21 cellular contexts compared by ENCODE assay signal in the genomic region with DNA sequence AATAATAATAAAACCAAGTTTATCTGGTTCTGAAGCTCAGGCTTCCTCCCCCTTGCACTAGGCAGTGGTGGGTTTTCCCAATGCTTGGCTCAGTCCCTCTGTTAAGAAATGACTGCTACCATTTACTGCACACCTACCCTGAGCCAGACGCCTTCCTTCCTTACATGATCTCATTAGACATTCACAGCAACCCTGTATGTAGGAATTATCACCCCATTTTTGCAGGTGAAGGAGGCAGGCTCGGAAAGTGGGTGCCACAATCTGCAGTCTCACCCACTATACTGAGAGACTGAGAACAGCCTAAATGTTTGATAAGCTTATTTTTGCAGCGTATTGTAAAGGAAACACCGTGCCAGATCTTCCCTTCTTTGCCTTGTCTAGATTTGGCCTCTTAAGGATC. TPM values are rescaled to one million over a fixed set of nuclear protein-coding genes. Genes with fewer than 3 reads are reported as not detected.
A peak's percentile ranks its signal among the peaks of the same experiment; 100 is the strongest.
DNase-seq lines count a peak whose midpoint lies in the region; ATAC-seq and TF ChIP-seq lines count a peak whose summit lies in the region.
"Had no signal": no experiment of that assay in that cellular context is flagged by ENCODE, and none has a peak within 500 bp of the region (broad histone marks: within the 10 kb centered on the region; RNA-seq: fewer than 3 reads in every experiment).

No MANE protein-coding gene starts in this region.

- H3K4me3 ChIP-seq in GM23338 (peak overlapping the region; percentile 58; the same call in 1 of the 2 replicates), neural progenitor cell (no peak overlapping the region)
- H3K4me3 ChIP-seq: BLaER1 had no signal

- peak overlapping the region; percentile 87 for H3K4me2 ChIP-seq in GM23338
- H3K4me2 ChIP-seq in neural progenitor cell: no peak overlapping the region
- H3K4me2 ChIP-seq: BLaER1 had no signal

- H3K4me1 Mint-ChIP-seq in GM23338 (peaks cover 31% of the 10 kb centered on the region), WTC11 (peaks cover 39% of the 10 kb centered on the region), neural progenitor cell (peaks cover 6% of the 10 kb centered on the region)
- no peaks in the 10 kb centered on the region for H3K4me1 Mint-ChIP-seq in stimulated activated memory B cell treated with anti-CD40 and anti-IgM and Interleukin-4, amounts not matched to agents 10 μg/mL and 1 μg/mL and 100 μg/mL, for 72 hours
- H3K4me1 Mint-ChIP-seq: CD4-positive, alpha-beta memory T cell; CD8-positive, alpha-beta memory T cell had no signal

- TF ChIP-seq CTCF in GM23338 (conservative IDR thresholded peaks at IDR 0.05; ENCODE audit: low read depth in 2 of 2): no peak
- TF ChIP-seq CTCF in WTC11 (IDR thresholded peaks at IDR 0.05): no peak
- no peak for TF ChIP-seq CTCF in neural progenitor cell (IDR thresholded peaks at IDR 0.05)

- H3K4me3 Mint-ChIP-seq in GM23338 (peak overlapping the region; percentile 73; the same call in 1 of the 3 replicates), WTC11 (peak overlapping the region; percentile 78), neural progenitor cell (no peak overlapping the region)
- no peak overlapping the region for H3K4me3 Mint-ChIP-seq in stimulated activated memory B cell treated with anti-CD40 and anti-IgM and Interleukin-4, amounts not matched to agents 10 μg/mL and 1 μg/mL and 100 μg/mL, for 72 hours
- H3K4me3 Mint-ChIP-seq: CD4-positive, alpha-beta memory T cell; CD8-positive, alpha-beta memory T cell had no signal

- H3K79me2 ChIP-seq in GM23338 (replicated peaks; ENCODE audit: insufficient read depth) (no peaks in the 10 kb centered on the region), neural progenitor cell (ENCODE audit: low read depth) (no peaks in the 10 kb centered on the region)

- H4K20me1 ChIP-seq in GM23338 (replicated peaks; ENCODE audit: insufficient read depth): no peaks in the 10 kb centered on the region
- H4K20me1 ChIP-seq in neural progenitor cell (ENCODE audit: low read depth): no peaks in the 10 kb centered on the region
- H4K20me1 ChIP-seq: BLaER1 had no signal

- H3K9me3 Mint-ChIP-seq in GM23338 (no peaks in the 10 kb centered on the region), WTC11 (peaks cover 1% of the 10 kb centered on the region; the same call in 1 of the 2 replicates), neural progenitor cell (peaks cover 5% of the 10 kb centered on the region)
- peaks cover 21% of the 10 kb centered on the region for H3K9me3 Mint-ChIP-seq in stimulated activated memory B cell treated with anti-CD40 and anti-IgM and Interleukin-4, amounts not matched to agents 10 μg/mL and 1 μg/mL and 100 μg/mL, for 72 hours

- peaks cover 21% of the 10 kb centered on the region for H3F3A ChIP-seq in GM23338 (replicated peaks; ENCODE audit: low read depth)
- H3F3A ChIP-seq in neural progenitor cell (ENCODE audit: low read depth): peaks cover 8% of the 10 kb centered on the region

- ATAC-seq in GM23338 (no peak), WTC11 (no peak)
- no peak for ATAC-seq in stimulated activated memory B cell treated with anti-CD40 and anti-IgM and Interleukin-4, amounts not matched to agents 10 μg/mL and 1 μg/mL and 100 μg/mL, for 72 hours

- H3K27ac ChIP-seq in GM23338 (ENCODE audit: low read depth) (0 out of 2 replicates have a peak overlapping the region, but pooled peaks have one; percentile 48), neural progenitor cell (no peak overlapping the region)
- H3K27ac ChIP-seq: BLaER1 had no signal

- POLR2A ChIA-PET in WTC11 (lab: Charles Lee): interaction anchor here (0.5 to 0.7 kb wide), 3 partner anchors 15 to 932 kb away, joined by 3 read pairs; no protein-coding TSS in a partner anchor

- peaks cover 13% of the 10 kb centered on the region for H3K36me3 Mint-ChIP-seq in GM23338 (ENCODE audit: low read depth)
- H3K36me3 Mint-ChIP-seq in WTC11: peaks cover 13% of the 10 kb centered on the region
- peaks cover 22% of the 10 kb centered on the region for H3K36me3 Mint-ChIP-seq in neural progenitor cell
- peaks cover 11% of the 10 kb centered on the region for H3K36me3 Mint-ChIP-seq in stimulated activated memory B cell treated with anti-CD40 and anti-IgM and Interleukin-4, amounts not matched to agents 10 μg/mL and 1 μg/mL and 100 μg/mL, for 72 hours
- H3K36me3 Mint-ChIP-seq: CD4-positive, alpha-beta memory T cell; CD8-positive, alpha-beta memory T cell had no signal

- H3K9me2 ChIP-seq in GM23338 (ENCODE audit: insufficient read depth): no peaks in the 10 kb centered on the region

- CTCF ChIA-PET in WTC11 (lab: Charles Lee): interaction anchor here (0.7 to 5.2 kb wide), 5 partner anchors 32 to 151 kb away, joined by 3 to 43 read pairs (median 6); no protein-coding TSS in a partner anchor

- H3K4me1 ChIP-seq in GM23338 (ENCODE audit: insufficient read depth) (peaks cover 16% of the 10 kb centered on the region), neural progenitor cell (peaks cover 3% of the 10 kb centered on the region)
- H3K4me1 ChIP-seq: BE2C, BLaER1, Caco-2 had no signal

- H3K27me3 Mint-ChIP-seq in GM23338 (ENCODE audit: insufficient read depth, low read depth, poor library complexity) (peaks cover 18% of the 10 kb centered on the region), WTC11 (ENCODE audit: low read depth) (no peaks in the 10 kb centered on the region), neural progenitor cell (ENCODE audit: insufficient read depth, low read depth) (peaks cover 9% of the 10 kb centered on the region)
- H3K27me3 Mint-ChIP-seq in stimulated activated memory B cell treated with anti-CD40 and anti-IgM and Interleukin-4, amounts not matched to agents 10 μg/mL and 1 μg/mL and 100 μg/mL, for 72 hours: peaks cover 45% of the 10 kb centered on the region

- no peaks in the 10 kb centered on the region for H3K9me3 ChIP-seq in neural progenitor cell (ENCODE audit: low read depth)
- H3K9me3 ChIP-seq: BE2C, Caco-2 had no signal

- H2AFZ ChIP-seq in GM23338: no peak overlapping the region
- H2AFZ ChIP-seq in neural progenitor cell (replicated peaks): no peak overlapping the region

- no peak overlapping the region for H3K27ac Mint-ChIP-seq in GM23338
- peak overlapping the region; percentile 36; the same call in 1 of the 2 replicates for H3K27ac Mint-ChIP-seq in WTC11
- peak overlapping the region; percentile 31 for H3K27ac Mint-ChIP-seq in neural progenitor cell
- H3K27ac Mint-ChIP-seq in stimulated activated memory B cell treated with anti-CD40 and anti-IgM and Interleukin-4, amounts not matched to agents 10 μg/mL and 1 μg/mL and 100 μg/mL, for 72 hours: no peak overlapping the region
- H3K27ac Mint-ChIP-seq: CD14-positive monocyte; CD4-positive, alpha-beta memory T cell; CD4-positive, CD25-positive, alpha-beta regulatory T cell; CD8-positive, alpha-beta memory T cell had no signal

- H3K27me3 ChIP-seq in GM23338 (ENCODE audit: insufficient read depth) (no peaks in the 10 kb centered on the region), neural progenitor cell (peaks cover 19% of the 10 kb centered on the region)
- H3K27me3 ChIP-seq: BE2C, BLaER1 had no signal

- H3K36me3 ChIP-seq in GM23338 (ENCODE audit: insufficient read depth) (no peaks in the 10 kb centered on the region), neural progenitor cell (no peaks in the 10 kb centered on the region)
- H3K36me3 ChIP-seq: BE2C, BLaER1 had no signal

- DNase-seq in GM23338 (ENCODE audit: low spot score) (no peak), WTC11 (ENCODE audit: low spot score) (no peak), neural progenitor cell (ENCODE audit: low spot score) (no peak), putamen (ENCODE audit: low spot score) (peak; percentile 54), COLO829 (ENCODE audit: low spot score) (no peak), NCI-H69 (lab: John Stamatoyannopoulos, UW) (no peak)
- DNase-seq: 8988T; ACHN; BE2C; C1 segment of cervical spinal cord; Caco-2; Calu3; CD4-positive, alpha-beta memory T cell; CD4-positive, CD25-positive, alpha-beta regulatory T cell; CD8-positive, alpha-beta memory T cell; DMS79 treated with DMSO at 0.1 percent for 48 hours; GF-D8 had no signal

- no peak overlapping the region for H3K9ac ChIP-seq in neural progenitor cell
- H3K9ac ChIP-seq: BLaER1 had no signal

TF ChIP-seq in GM23338, 12 proteins besides CTCF, POLR2A, EP300 and RAD21:
- TF ChIP-seq NANOG (IDR thresholded peaks at IDR 0.05; ENCODE audit: borderline replicate concordance) (no peak), EZH2 (IDR thresholded peaks at IDR 0.05; ENCODE audit: low read depth, unreplicated experiment) (no peak), POLR2AphosphoS5 (IDR thresholded peaks at IDR 0.05; ENCODE audit: low read depth) (peak; percentile 5; the same call in 1 of the 2 replicates)

TF ChIP-seq in WTC11, 78 proteins besides CTCF, POLR2A, EP300 and RAD21:
- TF ChIP-seq EMX1 (CRISPR knock-in tag; IDR thresholded peaks at IDR 0.05) (0 out of 2 replicates have a peak, but pooled peaks have one; percentile 18), RORB (CRISPR knock-in tag; IDR thresholded peaks at IDR 0.05) (no peak)

RNA-seq across cellular contexts. Expression of gene CACNG8, which starts 18.3 kb away (rescaled TPM):
- total RNA-seq in GM23338 (2014; rRNA removed; shearing (Covaris generic)): 3.1 and 3.9 TPM in 2 replicates
- polyA plus RNA-seq in GM23338 (2016; fragmentation: Nextera tagmentation; extraction: Ambion mirVana): 2.2 TPM in 2 replicates
- total RNA-seq in WTC11 (2021) (12.5 to 15.7 TPM (median 15.1 TPM) in 3 replicates), neural progenitor cell (ENCODE audit: low replicate concordance) (0.02 and 0.37 TPM in 2 replicates)
- total RNA-seq: CD4-positive, alpha-beta memory T cell; CD4-positive, CD25-positive, alpha-beta regulatory T cell; CD8-positive, alpha-beta memory T cell had no signal
- polyA plus RNA-seq: CD14-positive monocyte; CD4-positive, alpha-beta memory T cell; CD4-positive, CD25-positive, alpha-beta regulatory T cell; CD8-positive, alpha-beta memory T cell had no signal

RNA-seq across cellular contexts. Expression of gene CACNG7, which starts 35.3 kb away (rescaled TPM):
- total RNA-seq in GM23338 (2014; rRNA removed; shearing (Covaris generic)): 15.6 and 17.9 TPM in 2 replicates
- 9.4 and 9.8 TPM in 2 replicates for polyA plus RNA-seq in GM23338 (2016; fragmentation: Nextera tagmentation; extraction: Ambion mirVana)
- 33.3 to 44.1 TPM (median 43.2 TPM) in 3 replicates for total RNA-seq in WTC11 (2021)
- 6.7 and 27.3 TPM in 2 replicates for total RNA-seq in neural progenitor cell (ENCODE audit: low replicate concordance)
- total RNA-seq: A673; Caco-2; Calu3; CD4-positive, alpha-beta memory T cell; CD4-positive, CD25-positive, alpha-beta regulatory T cell; CD8-positive, alpha-beta memory T cell had no signal
- polyA plus RNA-seq: CD14-positive monocyte; CD4-positive, alpha-beta memory T cell; CD4-positive, CD25-positive, alpha-beta regulatory T cell; CD8-positive, alpha-beta memory T cell had no signal

RNA-seq across cellular contexts. Expression of gene CACNG6, which starts 47.0 kb away (rescaled TPM):
- 0.23 and 0.38 TPM in 2 replicates for total RNA-seq in GM23338 (2014; rRNA removed; shearing (Covaris generic))
- 1.5 and 1.8 TPM in 2 replicates for polyA plus RNA-seq in GM23338 (2016; fragmentation: Nextera tagmentation; extraction: Ambion mirVana)
- total RNA-seq in WTC11 (2021): 2.5 to 3.3 TPM (median 2.5 TPM) in 3 replicates
- 1.0 TPM in 1 of 2 replicates, not detected in the other for total RNA-seq in neural progenitor cell (ENCODE audit: low replicate concordance)
- total RNA-seq: A673; CD4-positive, alpha-beta memory T cell; CD4-positive, CD25-positive, alpha-beta regulatory T cell; CD8-positive, alpha-beta memory T cell had no signal
- polyA plus RNA-seq: CD4-positive, alpha-beta memory T cell; CD4-positive, CD25-positive, alpha-beta regulatory T cell; CD8-positive, alpha-beta memory T cell had no signal

Comparison
In these comparisons a context has a peak if more than half of its experiments do, and no peak if none do; other contexts are left out.
1. H3K27ac Mint-ChIP-seq: peak in WTC11 (single experiment) and neural progenitor cell (single experiment); none in GM23338 (single experiment) and stimulated activated memory B cell treated with anti-CD40 and anti-IgM and Interleukin-4, amounts not matched to agents 10 μg/mL and 1 μg/mL and 100 μg/mL, for 72 hours (single experiment).
2. H3K4me3 Mint-ChIP-seq: peak in GM23338 (single experiment) and WTC11 (single experiment); none in neural progenitor cell (single experiment) and stimulated activated memory B cell treated with anti-CD40 and anti-IgM and Interleukin-4, amounts not matched to agents 10 μg/mL and 1 μg/mL and 100 μg/mL, for 72 hours (single experiment).